In genomic region chr1:44677201-44677520, GRCh38 we compare ENCODE assay signal across 9 cellular contexts. TPM values are rescaled to one million over a fixed set of nuclear protein-coding genes. Genes with fewer than 3 reads are reported as not detected.
DNase-seq lines count a peak whose midpoint lies in the region; ATAC-seq, FAIRE-seq and TF ChIP-seq lines count a peak whose summit lies in the region.
"Had no signal": no experiment of that assay in that cellular context is flagged by ENCODE, and none has a peak within 500 bp of the region (broad histone marks: within the 10 kb centered on the region; RNA-seq: fewer than 3 reads in every experiment).

No MANE protein-coding gene starts in this region.

- H3K79me2 ChIP-seq in KMS-11 (ENCODE audit: insufficient read depth, low read depth) (no peaks in the 10 kb centered on the region), astrocyte (ENCODE audit: insufficient read depth, low read length) (no peaks in the 10 kb centered on the region)

- no peaks in the 10 kb centered on the region for H3K27me3 Mint-ChIP-seq in astrocyte (ENCODE audit: low read depth, unreplicated experiment)

- no peak overlapping the region for H3K9ac ChIP-seq in KMS-11
- no peak overlapping the region for H3K9ac ChIP-seq in astrocyte (ENCODE audit: low read length)
- no peak overlapping the region for H3K9ac ChIP-seq in mucosa of rectum (ENCODE audit: low read depth in 1 of 2, low read length in 2 of 2)

- H3K4me1 ChIP-seq in KMS-11 (ENCODE audit: low read depth, poor library complexity, severe bottlenecking): peaks cover 28% of the 10 kb centered on the region
- peaks cover 22% of the 10 kb centered on the region for H3K4me1 ChIP-seq in astrocyte (ENCODE audit: insufficient read depth, low read length)
- peaks cover 25 to 38% of the 10 kb centered on the region in 2 donors for H3K4me1 ChIP-seq in mucosa of rectum (ENCODE audit: control insufficient read depth in 2 of 2, insufficient read depth in 2 of 2, low read length in 2 of 2)
- H3K4me1 ChIP-seq in vagina: peaks cover 18% of the 10 kb centered on the region

- no peak for TF ChIP-seq POLR2A in vagina (IDR thresholded peaks at IDR 0.05)

- H3K27me3 ChIP-seq in KMS-11 (ENCODE audit: insufficient read depth, low read depth) (no peaks in the 10 kb centered on the region), astrocyte (ENCODE audit: insufficient read depth, low read length) (no peaks in the 10 kb centered on the region), mucosa of rectum (ENCODE audit: control insufficient read depth in 2 of 2, insufficient read depth in 2 of 2, low read length in 2 of 2) (no peaks in the 10 kb centered on the region), vagina (no peaks in the 10 kb centered on the region)

- ATAC-seq in HG03342 (IDR thresholded peaks at IDR 0.05; ENCODE audit: unreplicated experiment) (no peak), HG03025 (IDR thresholded peaks at IDR 0.05; ENCODE audit: low FRiP score, unreplicated experiment) (no peak)

- TF ChIP-seq CTCF in KMS-11 (conservative IDR thresholded peaks at IDR 0.05; ENCODE audit: low read depth, low read length) (peak; percentile 74), astrocyte (IDR thresholded peaks at IDR 0.05; ENCODE audit: insufficient read depth, low read depth, low read length) (peak; percentile 51), vagina (IDR thresholded peaks at IDR 0.05) (no peak)

- no peaks in the 10 kb centered on the region for H4K20me1 ChIP-seq in KMS-11 (ENCODE audit: insufficient read depth)
- no peaks in the 10 kb centered on the region for H4K20me1 ChIP-seq in astrocyte (ENCODE audit: insufficient read depth, low read length)

- H3K27ac ChIP-seq in KMS-11 (no peak overlapping the region), astrocyte (ENCODE audit: low read depth, low read length) (no peak overlapping the region), mucosa of rectum (ENCODE audit: low read depth in 2 of 2, low read length in 2 of 2) (peak overlapping the region; percentile 84 to 86), vagina (no peak overlapping the region)

- intact Hi-C loops in vagina (cut with DNase I): no loop called here

- H2AFZ ChIP-seq in KMS-11 (ENCODE audit: low read depth) (no peak overlapping the region; the same call in 1 of the 2 replicates), astrocyte (ENCODE audit: low read depth, low read length) (no peak overlapping the region)

- no peaks in the 10 kb centered on the region for H3K9me3 ChIP-seq in astrocyte (ENCODE audit: insufficient read depth, low read depth, low read length)
- no peaks in the 10 kb centered on the region for H3K9me3 ChIP-seq in mucosa of rectum (ENCODE audit: control insufficient read depth in 2 of 2, low read length in 2 of 2)
- H3K9me3 ChIP-seq in vagina: no peaks in the 10 kb centered on the region

- peaks cover 3% of the 10 kb centered on the region for H3K9me3 Mint-ChIP-seq in astrocyte (ENCODE audit: unreplicated experiment)

- DNase-seq in EH (ENCODE audit: low read depth) (peak; percentile 70), astrocyte (ENCODE audit: low read depth) (peak; percentile 62), mesenteric fat pad (ENCODE audit: low spot score) (no peak), vagina (ENCODE audit: extremely low spot score in 2 of 2) (no peak)

- peaks cover 20% of the 10 kb centered on the region for H3K4me1 Mint-ChIP-seq in astrocyte (ENCODE audit: low read depth, unreplicated experiment)

- H3K27ac Mint-ChIP-seq in astrocyte (ENCODE audit: unreplicated experiment): no peak overlapping the region

- peaks cover 10% of the 10 kb centered on the region for H3K36me3 Mint-ChIP-seq in astrocyte (ENCODE audit: low read depth, unreplicated experiment)

- no peak for FAIRE-seq in astrocyte (lab: Jason Lieb, UNC)

- H3K4me3 ChIP-seq in KMS-11 (IDR thresholded peaks at IDR 0.05; ENCODE audit: insufficient read depth, low read depth, low read length) (no peak overlapping the region), astrocyte (ENCODE audit: insufficient read depth, low read depth, low read length) (no peak overlapping the region), mucosa of rectum (ENCODE audit: low read length in 2 of 2) (no peak overlapping the region), vagina (no peak overlapping the region)

- H3K4me2 ChIP-seq in KMS-11 (no peak overlapping the region), astrocyte (ENCODE audit: low read length) (no peak overlapping the region)

- H3K36me3 ChIP-seq in KMS-11 (ENCODE audit: insufficient read depth) (no peaks in the 10 kb centered on the region), astrocyte (ENCODE audit: insufficient read depth, low read length) (no peaks in the 10 kb centered on the region), mucosa of rectum (ENCODE audit: control insufficient read depth in 2 of 2, insufficient read depth in 2 of 2, low read length in 2 of 2) (no peaks in the 10 kb centered on the region), vagina (no peaks in the 10 kb centered on the region)

- H3K4me3 Mint-ChIP-seq in astrocyte (ENCODE audit: unreplicated experiment): no peak overlapping the region

RNA-seq across cellular contexts. Expression of gene ARMH1, which starts 2.6 kb away (rescaled TPM):
- 2.5 and 4.8 TPM in 2 replicates for total RNA-seq in astrocyte
- total RNA-seq in mesenteric fat pad: 1.9 TPM
- not detected for total RNA-seq in vagina

RNA-seq across cellular contexts. Expression of gene TMEM53, which starts 2.9 kb away (rescaled TPM):
- total RNA-seq in astrocyte: 5.8 and 7.3 TPM in 2 replicates
- total RNA-seq in mesenteric fat pad: 16.8 TPM
- 7.9 TPM for total RNA-seq in vagina

RNA-seq across cellular contexts. Expression of gene RNU5D-1, which starts 53.8 kb away (rescaled TPM):
- not detected in 2 replicates for total RNA-seq in astrocyte
- not detected for total RNA-seq in mesenteric fat pad
- not detected for total RNA-seq in vagina
- total RNA-seq: T-helper 1 cell treated with Interleukin-12 subunit alpha and Interleukin-12 subunit beta and Interleukin-4 antibody, amounts not matched to agents 30 ng/mL and 1 ng/mL, for 36 hours had no signal

Comparison
In these comparisons a context has a peak if more than half of its experiments do, and no peak if none do; other contexts are left out.
1. DNase-seq: peak in EH (single experiment) and astrocyte (single experiment); none in mesenteric fat pad (single experiment) and vagina (0 of 2).
2. H3K27ac ChIP-seq: peak in mucosa of rectum (2 of 2); none in KMS-11 (single experiment), astrocyte (single experiment) and vagina (single experiment).
3. CTCF ChIP-seq: peak in KMS-11 (single experiment) and astrocyte (single experiment); none in vagina (0 of 3).